In the genomic region with DNA sequence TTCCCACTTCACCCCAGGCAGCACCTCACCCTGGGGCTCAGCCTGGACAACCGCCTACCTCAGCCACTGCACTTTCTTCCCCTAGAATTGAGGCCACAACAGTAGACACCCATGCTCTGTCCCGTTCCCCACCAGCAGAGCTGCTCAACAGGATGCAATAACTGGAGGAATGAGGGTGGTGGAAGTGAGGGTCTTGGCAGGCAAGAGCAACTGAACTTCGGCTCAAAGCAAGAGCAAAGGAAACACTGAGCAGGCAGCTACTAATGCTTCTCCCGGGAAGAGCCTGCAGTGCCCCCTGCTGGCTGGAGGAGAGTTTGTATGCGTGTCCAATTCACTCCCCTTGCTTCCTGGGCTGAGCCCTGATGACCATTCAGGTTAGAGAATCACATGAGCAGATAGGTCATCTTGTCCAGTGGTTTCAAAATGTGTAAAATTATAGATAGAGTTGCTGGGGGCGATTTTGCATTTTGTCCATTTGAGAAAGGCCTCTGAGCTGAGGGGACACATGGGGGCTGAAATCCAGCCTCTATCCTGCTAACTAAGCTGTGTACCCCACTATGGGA, we compare ENCODE assay signal across 8 cellular contexts. TPM values are rescaled to one million over a fixed set of nuclear protein-coding genes. Genes with fewer than 3 reads are reported as not detected.
DNase-seq lines count a peak whose midpoint lies in the region; ATAC-seq and TF ChIP-seq lines count a peak whose summit lies in the region.

No MANE protein-coding gene starts in this region.

- H3K27me3 ChIP-seq in GM06990 (replicated peaks; ENCODE audit: control insufficient read depth, insufficient read depth, low read length): no peaks in the 10 kb centered on the region
- H3K27me3 ChIP-seq in heart right ventricle: peaks cover 0 to 11% (median 0%) of the 10 kb centered on the region in 7 donors

- H3K27ac ChIP-seq in heart right ventricle: no peak overlapping the region

- H3K4me3 Mint-ChIP-seq in activated naive CD4-positive, alpha-beta T cell treated with anti-CD3 and anti-CD28 coated beads for 36 hours: no peak overlapping the region

- ATAC-seq in heart right ventricle (peak in 6 of 8 donors; percentile 46 to 64 (median 54)), GM21825 (IDR thresholded peaks at IDR 0.05; ENCODE audit: unreplicated experiment) (no peak)

- in situ Hi-C loops in SK-MEL-5 (cut with HindIII; ENCODE audit: low pct_unique_long_range_greater_than_20kb, low sequenced_read_pairs): no loop called here

- TF ChIP-seq CTCF in GM06990 (IDR thresholded peaks at IDR 0.05; ENCODE audit: insufficient read depth, low read length, poor library complexity, severe bottlenecking) (peak; percentile 92), heart right ventricle (IDR thresholded peaks at IDR 0.05) (peak; percentile 58 to 82 (median 74)), retinal pigment epithelial cell (conservative IDR thresholded peaks at IDR 0.05; ENCODE audit: low read depth, low read length) (peak; percentile 85)

- H3K36me3 Mint-ChIP-seq in activated naive CD4-positive, alpha-beta T cell treated with anti-CD3 and anti-CD28 coated beads for 36 hours (ENCODE audit: low read depth): no peaks in the 10 kb centered on the region

- H3K27ac Mint-ChIP-seq in activated naive CD4-positive, alpha-beta T cell treated with anti-CD3 and anti-CD28 coated beads for 36 hours: no peak overlapping the region

- intact Hi-C loops in activated naive CD4-positive, alpha-beta T cell treated with anti-CD3 and anti-CD28 coated beads for 36 hours (cut with micrococcal nuclease): loop anchor here (10.0 kb wide), 1 partner anchor 393 kb away; no protein-coding TSS in a partner anchor
- intact Hi-C loops in heart right ventricle (cut with DNase I): loop anchor here in 1 of 10 donors (5.0 kb wide), 1 partner anchor 64 kb away; no protein-coding TSS in a partner anchor

- H3K36me3 ChIP-seq in GM06990 (ENCODE audit: control insufficient read depth, insufficient read depth, low read length) (no peaks in the 10 kb centered on the region), heart right ventricle (peaks cover 0 to 14% (median 0%) of the 10 kb centered on the region in 9 donors)

- peaks cover 8% of the 10 kb centered on the region for H3K27me3 Mint-ChIP-seq in activated naive CD4-positive, alpha-beta T cell treated with anti-CD3 and anti-CD28 coated beads for 36 hours (ENCODE audit: low read depth)

- 33 to 34% methylated on average over 6 of the region's 6 CpGs for WGBS in heart right ventricle, 2 donors

- H3K4me1 ChIP-seq in heart right ventricle: peaks cover 3 to 31% (median 14%) of the 10 kb centered on the region in 9 donors

- H3K4me3 ChIP-seq in GM06990 (replicated peaks; ENCODE audit: low read depth, low read length) (no peak overlapping the region), heart right ventricle (no peak overlapping the region), retinal pigment epithelial cell (ENCODE audit: low read length) (no peak overlapping the region)

- peaks cover 8% of the 10 kb centered on the region for H3K4me1 Mint-ChIP-seq in activated naive CD4-positive, alpha-beta T cell treated with anti-CD3 and anti-CD28 coated beads for 36 hours (ENCODE audit: low read depth)

- H3K9me3 Mint-ChIP-seq in activated naive CD4-positive, alpha-beta T cell treated with anti-CD3 and anti-CD28 coated beads for 36 hours: no peaks in the 10 kb centered on the region

- no peaks in the 10 kb centered on the region for H3K9me3 ChIP-seq in heart right ventricle

- DNase-seq in GM06990 (ENCODE audit: extremely low read depth, insufficient read length) (peak; percentile 37), Kasumi-1 (lab: John Stamatoyannopoulos, UW) (peak; percentile 80 to 84), SK-MEL-5 (ENCODE audit: low read depth, low spot score) (peak; percentile 87), heart right ventricle (peak; percentile 56 to 73), retinal pigment epithelial cell (ENCODE audit: low read depth) (no peak), DMS114 treated with DMSO at 0.1 percent for 48 hours (lab: John Stamatoyannopoulos, UW; ENCODE audit: unreplicated experiment) (no peak)
- DNase-seq in activated naive CD4-positive, alpha-beta T cell treated with anti-CD3 and anti-CD28 coated beads for 36 hours: peak; percentile 83

- CTCF ChIA-PET in activated naive CD4-positive, alpha-beta T cell treated with anti-CD3 and anti-CD28 coated beads for 36 hours (lab: Charles Lee): interaction anchor here (0.6 to 14.5 kb wide), 36 partner anchors 10 to 559 kb away, joined by 3 to 263 read pairs (median 3); partner anchors contain the start of genes NT5C1A and PABPC4

RNA-seq across cellular contexts. Expression of gene NT5C1A, which starts 13.9 kb away (rescaled TPM):
- total RNA-seq in SK-MEL-5 (2014; rRNA removed; shearing (Covaris generic)): 0.13 TPM in 2 replicates
- not detected in 2 replicates for polyA plus RNA-seq in SK-MEL-5 (2015; cell fraction: cytosol; rRNA removed)
- not detected in 2 replicates for polyA plus RNA-seq in SK-MEL-5 (2015; cell fraction: nucleus; rRNA removed)
- total RNA-seq in activated naive CD4-positive, alpha-beta T cell treated with anti-CD3 and anti-CD28 coated beads for 36 hours: not detected
- total RNA-seq in heart right ventricle: 10 to 100 TPM; 12.1 to 59.2 (median 29.5) TPM
- polyA plus RNA-seq in heart right ventricle: under 1 TPM; 0.68 to 0.80 TPM

RNA-seq across cellular contexts. Expression of gene HEYL, which starts 18.6 kb away (rescaled TPM):
- not detected in 2 replicates for total RNA-seq in SK-MEL-5 (2014; rRNA removed; shearing (Covaris generic))
- not detected in 2 replicates for polyA plus RNA-seq in SK-MEL-5 (2015; cell fraction: cytosol; rRNA removed)
- polyA plus RNA-seq in SK-MEL-5 (2015; cell fraction: nucleus; rRNA removed): not detected in 2 replicates
- under 1 TPM; 0.15 to 0.17 TPM for total RNA-seq in activated naive CD4-positive, alpha-beta T cell treated with anti-CD3 and anti-CD28 coated beads for 36 hours
- total RNA-seq in heart right ventricle: 10 to 100 TPM; 11.5 to 27.5 (median 14.3) TPM
- polyA plus RNA-seq in heart right ventricle: 10 to 100 TPM; 12.8 to 25.1 TPM

RNA-seq across cellular contexts. Expression of gene HPCAL4, which starts 33.2 kb away (rescaled TPM):
- 0.93 and 1.3 TPM in 2 replicates for total RNA-seq in SK-MEL-5 (2014; rRNA removed; shearing (Covaris generic))
- polyA plus RNA-seq in SK-MEL-5 (2015; cell fraction: cytosol; rRNA removed): 0.70 and 0.85 TPM in 2 replicates
- polyA plus RNA-seq in SK-MEL-5 (2015; cell fraction: nucleus; rRNA removed): 0.30 and 1.2 TPM in 2 replicates
- total RNA-seq in activated naive CD4-positive, alpha-beta T cell treated with anti-CD3 and anti-CD28 coated beads for 36 hours: under 1 TPM; 0.43 to 0.52 TPM
- total RNA-seq in heart right ventricle: 1 to 10 TPM in 1 of 10 donors, under 1 TPM in 9; 0.07 to 3.7 (median 0.19) TPM
- polyA plus RNA-seq in heart right ventricle: under 1 TPM; 0.39 to 0.51 TPM

Comparison
In these comparisons a context has a peak if more than half of its experiments do, and no peak if none do; other contexts are left out.
1. DNase-seq: peak in GM06990 (single experiment), Kasumi-1 (2 of 2), SK-MEL-5 (single experiment), activated naive CD4-positive, alpha-beta T cell treated with anti-CD3 and anti-CD28 coated beads for 36 hours (single experiment) and heart right ventricle (2 of 2); none in retinal pigment epithelial cell (single experiment) and DMS114 treated with DMSO at 0.1 percent for 48 hours (single experiment).
2. RNA of gene NT5C1A, which starts 13.9 kb away (total RNA-seq): 12.1 to 59.2 TPM in heart right ventricle; 0.13 TPM in SK-MEL-5 and not detected in activated naive CD4-positive, alpha-beta T cell treated with anti-CD3 and anti-CD28 coated beads for 36 hours; every median in the first group is over 10 times any median in the second.
3. RNA of gene HEYL, which starts 18.6 kb away (total RNA-seq): 11.5 to 27.5 TPM in heart right ventricle; 0.15 to 0.17 TPM in activated naive CD4-positive, alpha-beta T cell treated with anti-CD3 and anti-CD28 coated beads for 36 hours and not detected in SK-MEL-5; every median in the first group is over 10 times any median in the second.
4. Peak in every context shown above with its lines, with median percentiles within 50 percentile points of each other: CTCF ChIP-seq.